ENCODE assay signal across 1 cellular context in genomic region chr20:5784735-5785134, GRCh38.
TF ChIP-seq lines count a peak whose summit lies in the region.

No MANE protein-coding gene starts in this region.

TF ChIP-seq in K562, 482 proteins besides CTCF, POLR2A, EP300 and RAD21 (continued from another document and continues in another):
- TF ChIP-seq ZNF592 (IDR thresholded peaks at IDR 0.05) (no peak; the same call in none of the 2 replicates), TGIF2 (CRISPR knock-in tag; IDR thresholded peaks at IDR 0.05) (no peak), NR2C1 (IDR thresholded peaks at IDR 0.05) (no peak), NR2C1 (tag; IDR thresholded peaks at IDR 0.05) (0 out of 2 replicates have a peak, but pooled peaks have one; percentile 14), ZNF644 (tag; IDR thresholded peaks at IDR 0.05; ENCODE audit: low read depth) (no peak), POLR2G (IDR thresholded peaks at IDR 0.05; ENCODE audit: low read depth, low read length) (no peak), ZNF766 (CRISPR knock-in tag; conservative IDR thresholded peaks at IDR 0.05) (no peak), ZNF274 (IDR thresholded peaks at IDR 0.05; ENCODE audit: borderline replicate concordance, low read depth, low read length) (no peak), MED1 (CRISPR knock-in tag; IDR thresholded peaks at IDR 0.05; ENCODE audit: borderline replicate concordance) (no peak), ZNF431 (CRISPR knock-in tag; IDR thresholded peaks at IDR 0.05) (no peak), ZMIZ1 (IDR thresholded peaks at IDR 0.05; ENCODE audit: low read depth in 2 of 2, low read length in 2 of 2) (peak in 1 of 2 experiments; percentile 76; a peak in 1 of 4 replicates), FOXP1 (CRISPR knock-in tag; IDR thresholded peaks at IDR 0.05) (no peak), BRD4 (IDR thresholded peaks at IDR 0.05) (no peak), HINFP (tag; conservative IDR thresholded peaks at IDR 0.05; ENCODE audit: low read depth) (no peak), HMGN3 (IDR thresholded peaks at IDR 0.05; ENCODE audit: borderline replicate concordance, extremely low read depth, insufficient read length, low read depth, low read length) (peak; percentile 84), MTA1 (IDR thresholded peaks at IDR 0.05; ENCODE audit: borderline replicate concordance) (no peak), ZNF518B (CRISPR knock-in tag; IDR thresholded peaks at IDR 0.05) (no peak), ESRRA (IDR thresholded peaks at IDR 0.05; ENCODE audit: borderline replicate concordance, low read depth) (peak; percentile 38; the same call in 1 of the 2 replicates), MEIS2 (IDR thresholded peaks at IDR 0.05; ENCODE audit: partially characterized antibody) (no peak), E2F6 (IDR thresholded peaks at IDR 0.05; ENCODE audit: borderline replicate concordance in 1 of 2, extremely low read depth in 1 of 2, insufficient read depth in 1 of 2, insufficient read length in 1 of 2, low read depth in 1 of 2, low read length in 1 of 2, poor library complexity in 1 of 2, severe bottlenecking in 1 of 2) (peak in 1 of 2 experiments; percentile 18), CBFA2T2 (conservative IDR thresholded peaks at IDR 0.05) (peak; percentile 91), BHLHE40 (IDR thresholded peaks at IDR 0.05; ENCODE audit: low read length) (peak; percentile 92), BCLAF1 (IDR thresholded peaks at IDR 0.05; ENCODE audit: borderline replicate concordance in 1 of 2, control insufficient read depth in 1 of 2, low read depth in 2 of 2, low read length in 1 of 2) (no peak), CBFA2T3 (IDR thresholded peaks at IDR 0.05) (peak; percentile 96), USF2 (CRISPR knock-in tag; IDR thresholded peaks at IDR 0.05) (no peak), PRPF4 (IDR thresholded peaks at IDR 0.05; ENCODE audit: insufficient read depth, low read depth, low read length, poor library complexity, severe bottlenecking) (no peak), CREB5 (CRISPR knock-in tag; IDR thresholded peaks at IDR 0.05) (no peak), SREBF2 (CRISPR knock-in tag; IDR thresholded peaks at IDR 0.05) (no peak), FOXO4 (CRISPR knock-in tag; IDR thresholded peaks at IDR 0.05) (no peak)
